In the genomic region with DNA sequence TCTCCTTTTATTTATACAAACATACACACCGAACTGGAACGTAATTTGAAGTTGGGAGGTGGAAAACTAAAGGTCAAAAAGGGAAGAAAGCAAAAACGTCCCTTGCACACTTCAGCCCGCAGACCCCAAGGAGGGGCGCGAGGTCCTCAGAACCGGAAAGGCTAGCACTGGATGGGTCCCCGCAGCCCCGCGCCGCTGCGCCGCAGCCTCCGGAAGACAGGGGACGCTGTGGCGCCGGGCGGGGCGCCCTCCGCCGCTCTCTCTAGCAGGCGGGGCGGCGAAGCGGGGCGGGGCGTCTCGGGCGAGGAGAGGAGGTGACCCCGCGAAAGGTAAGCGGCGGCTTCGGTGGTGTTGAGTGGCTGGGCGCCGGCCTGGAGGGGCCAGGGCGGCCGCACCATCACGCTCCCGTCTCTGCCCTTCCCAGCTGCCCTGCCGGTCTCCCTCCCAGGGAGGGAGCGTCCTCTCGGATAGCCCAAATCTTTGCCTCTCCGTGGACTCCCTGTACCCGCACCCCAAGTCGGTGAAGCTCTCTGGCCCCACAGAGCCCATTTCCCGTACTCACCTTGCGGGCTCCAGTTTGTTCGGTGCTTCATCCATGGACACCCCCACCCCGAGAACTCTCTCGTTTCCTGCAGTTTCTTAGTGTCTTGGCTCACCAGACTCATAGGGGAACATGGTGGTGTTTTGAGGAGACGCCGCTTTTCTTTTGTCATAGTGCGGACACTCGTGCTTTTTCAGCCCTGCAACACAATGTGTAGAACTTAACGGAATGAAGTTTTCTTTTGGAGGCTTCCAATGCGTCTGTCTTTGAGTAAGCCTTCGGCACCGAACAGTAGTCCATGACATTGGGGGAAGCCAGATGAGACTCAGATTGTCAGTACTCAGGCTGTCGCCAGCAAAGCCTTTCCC, we compare ENCODE assay signal across 1 cellular context.
A peak's percentile ranks its signal among the peaks of the same experiment; 100 is the strongest.
TF ChIP-seq lines count a peak whose summit lies in the region.

A gene with protein sequence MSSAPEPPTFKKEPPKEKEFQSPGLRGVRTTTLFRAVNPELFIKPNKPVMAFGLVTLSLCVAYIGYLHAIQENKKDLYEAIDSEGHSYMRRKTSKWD (plus strand): TSS at position 285 of the 909 bp plus-strand sequence. CDS start 14,444 bp downstream, outside the sequence.

TF ChIP-seq in HepG2, 621 proteins besides CTCF, POLR2A, EP300 and RAD21 (continued from another document and continues in another):
- TF ChIP-seq, protein P1, sequence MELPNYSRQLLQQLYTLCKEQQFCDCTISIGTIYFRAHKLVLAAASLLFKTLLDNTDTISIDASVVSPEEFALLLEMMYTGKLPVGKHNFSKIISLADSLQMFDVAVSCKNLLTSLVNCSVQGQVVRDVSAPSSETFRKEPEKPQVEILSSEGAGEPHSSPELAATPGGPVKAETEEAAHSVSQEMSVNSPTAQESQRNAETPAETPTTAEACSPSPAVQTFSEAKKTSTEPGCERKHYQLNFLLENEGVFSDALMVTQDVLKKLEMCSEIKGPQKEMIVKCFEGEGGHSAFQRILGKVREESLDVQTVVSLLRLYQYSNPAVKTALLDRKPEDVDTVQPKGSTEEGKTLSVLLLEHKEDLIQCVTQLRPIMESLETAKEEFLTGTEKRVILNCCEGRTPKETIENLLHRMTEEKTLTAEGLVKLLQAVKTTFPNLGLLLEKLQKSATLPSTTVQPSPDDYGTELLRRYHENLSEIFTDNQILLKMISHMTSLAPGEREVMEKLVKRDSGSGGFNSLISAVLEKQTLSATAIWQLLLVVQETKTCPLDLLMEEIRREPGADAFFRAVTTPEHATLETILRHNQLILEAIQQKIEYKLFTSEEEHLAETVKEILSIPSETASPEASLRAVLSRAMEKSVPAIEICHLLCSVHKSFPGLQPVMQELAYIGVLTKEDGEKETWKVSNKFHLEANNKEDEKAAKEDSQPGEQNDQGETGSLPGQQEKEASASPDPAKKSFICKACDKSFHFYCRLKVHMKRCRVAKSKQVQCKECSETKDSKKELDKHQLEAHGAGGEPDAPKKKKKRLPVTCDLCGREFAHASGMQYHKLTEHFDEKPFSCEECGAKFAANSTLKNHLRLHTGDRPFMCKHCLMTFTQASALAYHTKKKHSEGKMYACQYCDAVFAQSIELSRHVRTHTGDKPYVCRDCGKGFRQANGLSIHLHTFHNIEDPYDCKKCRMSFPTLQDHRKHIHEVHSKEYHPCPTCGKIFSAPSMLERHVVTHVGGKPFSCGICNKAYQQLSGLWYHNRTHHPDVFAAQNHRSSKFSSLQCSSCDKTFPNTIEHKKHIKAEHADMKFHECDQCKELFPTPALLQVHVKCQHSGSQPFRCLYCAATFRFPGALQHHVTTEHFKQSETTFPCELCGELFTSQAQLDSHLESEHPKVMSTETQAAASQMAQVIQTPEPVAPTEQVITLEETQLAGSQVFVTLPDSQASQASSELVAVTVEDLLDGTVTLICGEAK (IDR thresholded peaks at IDR 0.05) = no peak
- TF ChIP-seq, protein P1 (CRISPR knock-in tag; IDR thresholded peaks at IDR 0.05) = peak; percentile 78; the same call in 1 of the 2 replicates
- TF ChIP-seq ZNF136 (CRISPR knock-in tag; IDR thresholded peaks at IDR 0.05; ENCODE audit: low read depth) = 0 out of 2 replicates have a peak, but pooled peaks have one; percentile 28
- peak; percentile 63; the same call in 1 of the 2 replicates for TF ChIP-seq ZNF256 (CRISPR knock-in tag; conservative IDR thresholded peaks at IDR 0.05)
- no peak for TF ChIP-seq HHEX (CRISPR knock-in tag; IDR thresholded peaks at IDR 0.05)
- no peak for TF ChIP-seq ZNF83 (CRISPR knock-in tag; IDR thresholded peaks at IDR 0.05; ENCODE audit: borderline replicate concordance)
- no peak; the same call in 1 of the 2 replicates for TF ChIP-seq GATA4 (IDR thresholded peaks at IDR 0.05; ENCODE audit: borderline replicate concordance, low read depth)
- TF ChIP-seq MAFF (IDR thresholded peaks at IDR 0.05; ENCODE audit: low read depth, low read length) = no peak
- TF ChIP-seq RBM22 (optimal IDR thresholded peaks at IDR 0.05; ENCODE audit: low read length) = no peak
- TF ChIP-seq SRSF9 (IDR thresholded peaks at IDR 0.05; ENCODE audit: borderline replicate concordance, insufficient read depth, low read depth, low read length, poor library complexity, severe bottlenecking) = no peak
- no peak for TF ChIP-seq FUBP1 (CRISPR knock-in tag; IDR thresholded peaks at IDR 0.05; ENCODE audit: borderline replicate concordance)
- no peak for TF ChIP-seq MATR3 (CRISPR knock-in tag; IDR thresholded peaks at IDR 0.05)
- peak; percentile 72; the same call in 1 of the 2 replicates for TF ChIP-seq BRD4 (CRISPR knock-in tag; IDR thresholded peaks at IDR 0.05)
- TF ChIP-seq ATF7-NPFF (CRISPR knock-in tag; IDR thresholded peaks at IDR 0.05; ENCODE audit: low read depth) = peak; percentile 91
- TF ChIP-seq, protein P2, sequence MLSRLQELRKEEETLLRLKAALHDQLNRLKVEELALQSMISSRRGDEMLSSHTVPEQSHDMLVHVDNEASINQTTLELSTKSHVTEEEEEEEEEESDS (CRISPR knock-in tag; IDR thresholded peaks at IDR 0.05; ENCODE audit: borderline replicate concordance) = no peak
- TF ChIP-seq RFX5 (IDR thresholded peaks at IDR 0.05; ENCODE audit: low read depth, low read length) = no peak
- peak; percentile 56; the same call in 1 of the 2 replicates for TF ChIP-seq SOX5 (CRISPR knock-in tag; IDR thresholded peaks at IDR 0.05; ENCODE audit: borderline replicate concordance)
- no peak for TF ChIP-seq FOXK2 (IDR thresholded peaks at IDR 0.05)
- peak; percentile 90 for TF ChIP-seq PHF8 (CRISPR knock-in tag; IDR thresholded peaks at IDR 0.05)
- no peak; the same call in 1 of the 2 replicates for TF ChIP-seq ZNF761 (CRISPR knock-in tag; conservative IDR thresholded peaks at IDR 0.05)
- peak; percentile 34; the same call in 1 of the 2 replicates for TF ChIP-seq GATAD2A (CRISPR knock-in tag; IDR thresholded peaks at IDR 0.05)
- TF ChIP-seq, protein P3, sequence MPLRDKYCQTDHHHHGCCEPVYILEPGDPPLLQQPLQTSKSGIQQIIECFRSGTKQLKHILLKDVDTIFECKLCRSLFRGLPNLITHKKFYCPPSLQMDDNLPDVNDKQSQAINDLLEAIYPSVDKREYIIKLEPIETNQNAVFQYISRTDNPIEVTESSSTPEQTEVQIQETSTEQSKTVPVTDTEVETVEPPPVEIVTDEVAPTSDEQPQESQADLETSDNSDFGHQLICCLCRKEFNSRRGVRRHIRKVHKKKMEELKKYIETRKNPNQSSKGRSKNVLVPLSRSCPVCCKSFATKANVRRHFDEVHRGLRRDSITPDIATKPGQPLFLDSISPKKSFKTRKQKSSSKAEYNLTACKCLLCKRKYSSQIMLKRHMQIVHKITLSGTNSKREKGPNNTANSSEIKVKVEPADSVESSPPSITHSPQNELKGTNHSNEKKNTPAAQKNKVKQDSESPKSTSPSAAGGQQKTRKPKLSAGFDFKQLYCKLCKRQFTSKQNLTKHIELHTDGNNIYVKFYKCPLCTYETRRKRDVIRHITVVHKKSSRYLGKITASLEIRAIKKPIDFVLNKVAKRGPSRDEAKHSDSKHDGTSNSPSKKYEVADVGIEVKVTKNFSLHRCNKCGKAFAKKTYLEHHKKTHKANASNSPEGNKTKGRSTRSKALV (CRISPR knock-in tag; IDR thresholded peaks at IDR 0.05) = peak; percentile 93
- no peak for TF ChIP-seq ZNF841 (CRISPR knock-in tag; IDR thresholded peaks at IDR 0.05; ENCODE audit: borderline replicate concordance)
- no peak for TF ChIP-seq ZNF550 (CRISPR knock-in tag; IDR thresholded peaks at IDR 0.05; ENCODE audit: borderline replicate concordance)
- TF ChIP-seq NR3C1 (CRISPR knock-in tag; IDR thresholded peaks at IDR 0.05) = no peak
- no peak for TF ChIP-seq SP1 (IDR thresholded peaks at IDR 0.05)
- TF ChIP-seq SP1 (CRISPR knock-in tag; IDR thresholded peaks at IDR 0.05) = peak; percentile 91
- no peak for TF ChIP-seq TCF7L2 (IDR thresholded peaks at IDR 0.05; ENCODE audit: low read depth, low read length)
- TF ChIP-seq KLF13 (CRISPR knock-in tag; IDR thresholded peaks at IDR 0.05) = no peak
- TF ChIP-seq NCOA1 (CRISPR knock-in tag; IDR thresholded peaks at IDR 0.05) = peak; percentile 90; the same call in 1 of the 2 replicates
- TF ChIP-seq GPN1 (CRISPR knock-in tag; IDR thresholded peaks at IDR 0.05; ENCODE audit: borderline replicate concordance) = no peak
- TF ChIP-seq, protein P4, sequence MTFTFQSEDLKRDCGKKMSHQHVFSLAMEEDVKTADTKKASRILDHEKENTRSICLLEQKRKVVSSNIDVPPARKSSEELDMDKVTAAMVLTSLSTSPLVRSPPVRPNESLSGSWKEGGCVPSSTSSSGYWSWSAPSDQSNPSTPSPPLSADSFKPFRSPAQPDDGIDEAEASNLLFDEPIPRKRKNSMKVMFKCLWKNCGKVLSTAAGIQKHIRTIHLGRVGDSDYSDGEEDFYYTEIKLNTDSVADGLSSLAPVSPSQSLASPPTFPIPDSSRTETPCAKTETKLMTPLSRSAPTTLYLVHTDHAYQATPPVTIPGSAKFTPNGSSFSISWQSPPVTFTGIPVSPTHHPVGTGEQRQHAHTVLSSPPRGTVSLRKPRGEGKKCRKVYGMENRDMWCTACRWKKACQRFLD (CRISPR knock-in tag; IDR thresholded peaks at IDR 0.05; ENCODE audit: borderline replicate concordance) = peak; percentile 47; the same call in 1 of the 2 replicates
- TF ChIP-seq, protein P5, sequence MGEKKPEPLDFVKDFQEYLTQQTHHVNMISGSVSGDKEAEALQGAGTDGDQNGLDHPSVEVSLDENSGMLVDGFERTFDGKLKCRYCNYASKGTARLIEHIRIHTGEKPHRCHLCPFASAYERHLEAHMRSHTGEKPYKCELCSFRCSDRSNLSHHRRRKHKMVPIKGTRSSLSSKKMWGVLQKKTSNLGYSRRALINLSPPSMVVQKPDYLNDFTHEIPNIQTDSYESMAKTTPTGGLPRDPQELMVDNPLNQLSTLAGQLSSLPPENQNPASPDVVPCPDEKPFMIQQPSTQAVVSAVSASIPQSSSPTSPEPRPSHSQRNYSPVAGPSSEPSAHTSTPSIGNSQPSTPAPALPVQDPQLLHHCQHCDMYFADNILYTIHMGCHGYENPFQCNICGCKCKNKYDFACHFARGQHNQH (CRISPR knock-in tag; IDR thresholded peaks at IDR 0.05) = peak; percentile 79
- no peak for TF ChIP-seq SMARCE1 (IDR thresholded peaks at IDR 0.05; ENCODE audit: borderline replicate concordance)
- no peak for TF ChIP-seq MAFK (conservative IDR thresholded peaks at IDR 0.05 in 1 of 2, IDR thresholded peaks at IDR 0.05 in 1 of 2; ENCODE audit: low read length in 2 of 2)
- TF ChIP-seq HMG20B (CRISPR knock-in tag; conservative IDR thresholded peaks at IDR 0.05) = no peak
- TF ChIP-seq, protein P6, sequence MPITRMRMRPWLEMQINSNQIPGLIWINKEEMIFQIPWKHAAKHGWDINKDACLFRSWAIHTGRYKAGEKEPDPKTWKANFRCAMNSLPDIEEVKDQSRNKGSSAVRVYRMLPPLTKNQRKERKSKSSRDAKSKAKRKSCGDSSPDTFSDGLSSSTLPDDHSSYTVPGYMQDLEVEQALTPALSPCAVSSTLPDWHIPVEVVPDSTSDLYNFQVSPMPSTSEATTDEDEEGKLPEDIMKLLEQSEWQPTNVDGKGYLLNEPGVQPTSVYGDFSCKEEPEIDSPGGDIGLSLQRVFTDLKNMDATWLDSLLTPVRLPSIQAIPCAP (CRISPR knock-in tag; IDR thresholded peaks at IDR 0.05; ENCODE audit: low read depth) = no peak
- TF ChIP-seq YEATS4 (CRISPR knock-in tag; IDR thresholded peaks at IDR 0.05; ENCODE audit: borderline replicate concordance) = peak; percentile 95
- no peak for TF ChIP-seq ZNF75D (CRISPR knock-in tag; IDR thresholded peaks at IDR 0.05; ENCODE audit: borderline replicate concordance)
- 0 out of 2 replicates have a peak, but pooled peaks have one; percentile 45 for TF ChIP-seq ZNF790 (CRISPR knock-in tag; IDR thresholded peaks at IDR 0.05; ENCODE audit: borderline replicate concordance)
